In the genomic region with DNA sequence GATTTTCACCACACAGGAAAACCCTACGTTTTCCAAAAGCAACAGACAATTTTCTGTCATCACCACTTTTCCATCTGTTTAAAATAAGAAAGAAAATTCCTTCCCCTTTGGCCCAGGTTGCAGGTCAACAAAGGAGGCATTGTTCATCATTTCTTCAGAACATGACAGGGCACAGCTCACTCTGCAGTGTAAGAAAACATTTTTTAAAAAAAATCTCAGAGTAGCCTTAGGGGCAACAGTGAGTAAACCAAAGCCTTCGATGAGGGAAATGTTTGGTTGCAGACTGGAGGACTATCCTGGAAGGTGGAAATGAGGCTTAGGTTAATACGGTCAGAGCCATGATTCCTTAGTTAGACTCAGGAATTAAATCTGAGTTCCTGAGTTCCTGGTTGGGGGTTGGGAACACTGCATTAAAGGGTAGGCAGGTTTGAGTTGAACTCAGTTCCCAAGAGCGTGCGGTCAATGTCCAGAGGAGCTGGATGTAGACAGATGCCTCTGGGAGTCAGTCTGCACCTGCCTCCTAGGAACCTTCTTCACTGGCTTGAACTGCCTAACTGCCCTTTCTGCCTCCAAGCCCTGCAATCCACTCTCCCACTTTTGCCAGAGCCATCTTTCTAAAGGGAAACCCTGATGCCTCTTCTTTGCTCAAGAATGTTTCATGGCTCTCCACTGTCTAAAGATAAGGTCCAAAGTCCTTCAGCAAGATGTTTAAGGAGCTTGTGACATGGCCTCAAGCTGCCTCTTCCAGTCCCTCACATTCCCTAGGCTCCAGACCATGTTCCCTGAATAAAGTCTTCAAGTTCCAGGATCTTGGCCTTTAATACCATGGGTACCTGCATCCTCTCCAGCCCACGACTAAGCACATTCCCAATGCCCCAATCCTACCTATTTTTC, we compare ENCODE assay signal across 10 cellular contexts. TPM values are rescaled to one million over a fixed set of nuclear protein-coding genes. Genes with fewer than 3 reads are reported as not detected.
DNase-seq lines count a peak whose midpoint lies in the region; ATAC-seq and TF ChIP-seq lines count a peak whose summit lies in the region.
"Had no signal": no experiment of that assay in that cellular context is flagged by ENCODE, and none has a peak within 500 bp of the region (broad histone marks: within the 10 kb centered on the region; RNA-seq: fewer than 3 reads in every experiment).

No MANE protein-coding gene starts in this region.

- peak overlapping the region; percentile 55; the same call in 1 of the 2 replicates for H3K4me3 ChIP-seq in SJCRH30
- H3K4me3 ChIP-seq in skeletal muscle tissue (ENCODE audit: low read length in 3 of 3), result no peak overlapping the region

- no peaks in the 10 kb centered on the region for H3K9me3 ChIP-seq in SJCRH30 (replicated peaks)
- no peaks in the 10 kb centered on the region for H3K9me3 ChIP-seq in skeletal muscle tissue (ENCODE audit: control insufficient read depth in 3 of 3, low read length in 3 of 3)

- H3K9ac ChIP-seq in skeletal muscle tissue (ENCODE audit: low read depth in 1 of 3, low read length in 3 of 3), result peak overlapping the region in 1 of 3 donors; percentile 84

- DNase-seq in NCI-H82 (lab: John Stamatoyannopoulos, UW) (peak; percentile 45), NCI-H82 treated with DMSO at 0.1 percent for 48 hours (lab: John Stamatoyannopoulos, UW; ENCODE audit: unreplicated experiment) (no peak), SJCRH30 (peak in 1 of 2 experiments; percentile 17), foreskin keratinocyte (peak; percentile 87 to 92), NCI-H146 treated with DMSO at 0.1 percent for 48 hours (lab: John Stamatoyannopoulos, UW; ENCODE audit: unreplicated experiment) (no peak), NCI-H2196 treated with DMSO at 0.1 percent for 48 hours (lab: John Stamatoyannopoulos, UW; ENCODE audit: unreplicated experiment) (no peak)
- DNase-seq: activated CD8-positive, alpha-beta memory T cell treated with anti-CD3 and anti-CD28 coated beads, Interleukin-2, amount 50 U/mL, for 48 hours; NCI-H1417 treated with DMSO at 0.1 percent for 48 hours had no signal

- peak; percentile 25 for TF ChIP-seq CTCF in foreskin keratinocyte (conservative IDR thresholded peaks at IDR 0.05)

- ATAC-seq in foreskin keratinocyte (peak; percentile 18), HG03432 (IDR thresholded peaks at IDR 0.05; ENCODE audit: unreplicated experiment) (no peak)

- H3K27ac ChIP-seq in SJCRH30, result peak overlapping the region; percentile 76; the same call in 1 of the 2 replicates
- H3K27ac ChIP-seq in foreskin keratinocyte, result peak overlapping the region; percentile 87
- H3K27ac ChIP-seq in skeletal muscle tissue (ENCODE audit: low read depth, low read length), result peak overlapping the region; percentile 70

- H3K4me1 ChIP-seq in SJCRH30, result peaks cover 41% of the 10 kb centered on the region
- peaks cover 19% of the 10 kb centered on the region for H3K4me1 ChIP-seq in foreskin keratinocyte
- peaks cover 21 to 42% (median 23%) of the 10 kb centered on the region in 3 donors for H3K4me1 ChIP-seq in skeletal muscle tissue (ENCODE audit: control insufficient read depth in 3 of 3, insufficient read depth in 3 of 3, low read length in 3 of 3)

- H3K36me3 ChIP-seq in SJCRH30 (no peaks in the 10 kb centered on the region), skeletal muscle tissue (ENCODE audit: control insufficient read depth in 3 of 3, insufficient read depth in 3 of 3, low read length in 3 of 3) (peaks cover 0 to 9% (median 0%) of the 10 kb centered on the region in 3 donors)

- H3K27me3 ChIP-seq in SJCRH30 (no peaks in the 10 kb centered on the region), foreskin keratinocyte (no peaks in the 10 kb centered on the region), skeletal muscle tissue (ENCODE audit: control insufficient read depth in 3 of 3, insufficient read depth in 3 of 3, low read length in 3 of 3) (no peaks in the 10 kb centered on the region)

RNA-seq across cellular contexts. Expression of gene HES1, which starts 3.2 kb away (rescaled TPM):
- total RNA-seq in SJCRH30 (2014; rRNA removed; shearing (Covaris generic)), result 18.7 and 21.6 TPM in 2 replicates
- total RNA-seq in foreskin keratinocyte (35.1 and 42.1 TPM in 2 replicates), skeletal muscle tissue (23.0 TPM)
- polyA plus RNA-seq in foreskin keratinocyte, result 28.7 and 32.5 TPM in 2 replicates

Comparison
In these comparisons a context has a peak if more than half of its experiments do, and no peak if none do; other contexts are left out.
1. DNase-seq: peak in NCI-H82 (single experiment) and foreskin keratinocyte (2 of 2); none in NCI-H82 treated with DMSO at 0.1 percent for 48 hours (single experiment), NCI-H146 treated with DMSO at 0.1 percent for 48 hours (single experiment) and NCI-H2196 treated with DMSO at 0.1 percent for 48 hours (single experiment).
2. Peak in every context shown above with its lines, with median percentiles within 50 percentile points of each other: H3K27ac ChIP-seq.